ENCODE assay signal across 18 cellular contexts in genomic region chr12:53120685-53121525, GRCh38. TPM values are rescaled to one million over a fixed set of nuclear protein-coding genes. Genes with fewer than 3 reads are reported as not detected.
"Had no signal": no experiment of that assay in that cellular context is flagged by ENCODE, and none has a peak within 500 bp of the region (broad histone marks: within the 10 kb centered on the region; RNA-seq: fewer than 3 reads in every experiment).

No MANE protein-coding gene starts in this region.

- H3K9me3 ChIP-seq: ascending aorta, heart left ventricle, left lung, ovary, testis had no signal

- DNase-seq: activated CD4-positive, alpha-beta memory T cell treated with anti-CD3 and anti-CD28 coated beads, Interleukin-2, amount 10 ng/mL, durations not matched to agents 7 days and 5 days; activated CD4-positive, alpha-beta T cell treated with anti-CD3 and anti-CD28 coated beads for 36 hours; activated CD8-positive, alpha-beta memory T cell treated with anti-CD3 and anti-CD28 coated beads, Interleukin-2, amount 50 U/mL, for 48 hours; activated naive CD4-positive, alpha-beta T cell; activated naive CD8-positive, alpha-beta T cell treated with anti-CD3 and anti-CD28 coated beads, Interleukin-2, amount 50 U/mL, for 24 hours; effector CD4-positive, alpha-beta T cell; islet precursor cell; left lung; ovary; stimulated activated CD4-positive, alpha-beta T cell treated with anti-CD3 and anti-CD28 coated beads, Interleukin-4, amount 100 ng/mL, for 4 hours; stimulated activated naive CD8-positive, alpha-beta T cell treated with anti-CD3 and anti-CD28 coated beads, Interleukin-15, amount 100 ng/mL, for 72 hours; T-helper 1 cell; testis had no signal

- H3K9me3 Mint-ChIP-seq: activated CD4-positive, alpha-beta memory T cell treated with anti-CD3 and anti-CD28 coated beads, Interleukin-2, amount 10 ng/mL, durations not matched to agents 7 days and 5 days; activated naive CD8-positive, alpha-beta T cell treated with anti-CD3 and anti-CD28 coated beads, Interleukin-2, amount 50 U/mL, for 24 hours; nephron; stimulated activated naive CD8-positive, alpha-beta T cell treated with anti-CD3 and anti-CD28 coated beads, Interleukin-15, amount 100 ng/mL, for 72 hours had no signal

- H3K4me3 Mint-ChIP-seq: activated CD4-positive, alpha-beta memory T cell treated with anti-CD3 and anti-CD28 coated beads, Interleukin-2, amount 10 ng/mL, durations not matched to agents 7 days and 5 days; activated CD4-positive, alpha-beta T cell treated with anti-CD3 and anti-CD28 coated beads for 36 hours; activated naive CD8-positive, alpha-beta T cell treated with anti-CD3 and anti-CD28 coated beads, Interleukin-2, amount 50 U/mL, for 24 hours; nephron; stimulated activated naive CD8-positive, alpha-beta T cell treated with anti-CD3 and anti-CD28 coated beads, Interleukin-15, amount 100 ng/mL, for 72 hours had no signal

- H3K27ac Mint-ChIP-seq: activated CD4-positive, alpha-beta memory T cell treated with anti-CD3 and anti-CD28 coated beads, Interleukin-2, amount 10 ng/mL, durations not matched to agents 7 days and 5 days; activated CD4-positive, alpha-beta T cell treated with anti-CD3 and anti-CD28 coated beads for 36 hours; activated naive CD8-positive, alpha-beta T cell treated with anti-CD3 and anti-CD28 coated beads, Interleukin-2, amount 50 U/mL, for 24 hours; nephron; stimulated activated naive CD8-positive, alpha-beta T cell treated with anti-CD3 and anti-CD28 coated beads, Interleukin-15, amount 100 ng/mL, for 72 hours had no signal

- H3K4me1 ChIP-seq: left lung, testis had no signal

- ATAC-seq: activated CD4-positive, alpha-beta T cell treated with anti-CD3 and anti-CD28 coated beads for 36 hours; activated naive CD8-positive, alpha-beta T cell treated with anti-CD3 and anti-CD28 coated beads, Interleukin-2, amount 50 U/mL, for 24 hours; heart left ventricle; left lung; stimulated activated naive CD8-positive, alpha-beta T cell treated with anti-CD3 and anti-CD28 coated beads, Interleukin-15, amount 100 ng/mL, for 72 hours had no signal

- H3K36me3 ChIP-seq: ascending aorta, heart left ventricle, left lung, ovary, WERI-Rb-1 had no signal

- H3K27ac ChIP-seq: ascending aorta, heart left ventricle, left lung, ovary, testis had no signal

- H3K4me3 ChIP-seq: ascending aorta, heart left ventricle, left lung, ovary, testis had no signal

- H3K27me3 ChIP-seq: ascending aorta, heart left ventricle, left lung, ovary, testis had no signal

- H3K4me1 Mint-ChIP-seq: activated CD4-positive, alpha-beta memory T cell treated with anti-CD3 and anti-CD28 coated beads, Interleukin-2, amount 10 ng/mL, durations not matched to agents 7 days and 5 days; activated CD4-positive, alpha-beta T cell treated with anti-CD3 and anti-CD28 coated beads for 36 hours; activated naive CD8-positive, alpha-beta T cell treated with anti-CD3 and anti-CD28 coated beads, Interleukin-2, amount 50 U/mL, for 24 hours; stimulated activated naive CD8-positive, alpha-beta T cell treated with anti-CD3 and anti-CD28 coated beads, Interleukin-15, amount 100 ng/mL, for 72 hours had no signal

- H3K27me3 Mint-ChIP-seq: activated CD4-positive, alpha-beta memory T cell treated with anti-CD3 and anti-CD28 coated beads, Interleukin-2, amount 10 ng/mL, durations not matched to agents 7 days and 5 days; activated CD4-positive, alpha-beta T cell treated with anti-CD3 and anti-CD28 coated beads for 36 hours; activated naive CD8-positive, alpha-beta T cell treated with anti-CD3 and anti-CD28 coated beads, Interleukin-2, amount 50 U/mL, for 24 hours; stimulated activated naive CD8-positive, alpha-beta T cell treated with anti-CD3 and anti-CD28 coated beads, Interleukin-15, amount 100 ng/mL, for 72 hours had no signal

RNA-seq across cellular contexts. Expression of gene SOAT2, which starts 17.6 kb away (rescaled TPM):
- total RNA-seq: ascending aorta, left lung had no signal
- polyA plus RNA-seq: fibroblast of lung, heart left ventricle had no signal
